ENCODE assay signal across 8 cellular contexts in genomic region chr11:64845125-64845735, GRCh38. TPM values are rescaled to one million over a fixed set of nuclear protein-coding genes. Genes with fewer than 3 reads are reported as not detected.
DNase-seq lines count a peak whose midpoint lies in the region; ATAC-seq and TF ChIP-seq lines count a peak whose summit lies in the region.

No MANE protein-coding gene starts in this region.

- CTCF ChIA-PET in activated CD8-positive, alpha-beta T cell treated with anti-CD3 and anti-CD28 coated beads, Interleukin-2, amount 10 ng/mL, durations not matched to agents 7 days and 5 days (lab: Charles Lee): interaction anchor here (1.7 to 20.9 kb wide), 7 partner anchors 10 to 267 kb away, joined by 7 to 491 read pairs (median 33); partner anchors contain the start of genes ARL2, EHD1 and TM7SF2

- H3K36me3 Mint-ChIP-seq in activated naive CD4-positive, alpha-beta T cell treated with anti-CD3 and anti-CD28 coated beads, Interleukin-2, amount 50 U/mL, for 24 hours: no peaks in the 10 kb centered on the region
- no peaks in the 10 kb centered on the region for H3K36me3 Mint-ChIP-seq in activated CD8-positive, alpha-beta T cell treated with anti-CD3 and anti-CD28 coated beads, Interleukin-2, amount 10 ng/mL, durations not matched to agents 7 days and 5 days (ENCODE audit: low read depth)
- no peaks in the 10 kb centered on the region for H3K36me3 Mint-ChIP-seq in type B pancreatic cell

- H3K27me3 ChIP-seq in kidney epithelial cell (ENCODE audit: control insufficient read depth, insufficient read depth, low read length): no peaks in the 10 kb centered on the region

- POLR2A ChIA-PET in activated CD8-positive, alpha-beta T cell treated with anti-CD3 and anti-CD28 coated beads, Interleukin-2, amount 10 ng/mL, durations not matched to agents 7 days and 5 days (lab: Charles Lee): interaction anchor here (0.9 to 27.1 kb wide), 2 partner anchors 34 to 55 kb away, joined by 3 to 469 read pairs; partner anchors contain the start of gene EHD1

- peaks cover 46% of the 10 kb centered on the region for H3K4me1 Mint-ChIP-seq in activated naive CD4-positive, alpha-beta T cell treated with anti-CD3 and anti-CD28 coated beads, Interleukin-2, amount 50 U/mL, for 24 hours
- H3K4me1 Mint-ChIP-seq in activated CD8-positive, alpha-beta T cell treated with anti-CD3 and anti-CD28 coated beads, Interleukin-2, amount 10 ng/mL, durations not matched to agents 7 days and 5 days (ENCODE audit: low read depth): peaks cover 45% of the 10 kb centered on the region
- H3K4me1 Mint-ChIP-seq in type B pancreatic cell (ENCODE audit: unreplicated experiment): peaks cover 3% of the 10 kb centered on the region

- no peaks in the 10 kb centered on the region for H3K27me3 Mint-ChIP-seq in activated naive CD4-positive, alpha-beta T cell treated with anti-CD3 and anti-CD28 coated beads, Interleukin-2, amount 50 U/mL, for 24 hours
- H3K27me3 Mint-ChIP-seq in activated CD8-positive, alpha-beta T cell treated with anti-CD3 and anti-CD28 coated beads, Interleukin-2, amount 10 ng/mL, durations not matched to agents 7 days and 5 days (ENCODE audit: low read depth): no peaks in the 10 kb centered on the region
- H3K27me3 Mint-ChIP-seq in type B pancreatic cell: peaks cover 12% of the 10 kb centered on the region

- H3K4me3 ChIP-seq in kidney epithelial cell (ENCODE audit: low read depth, low read length): peak overlapping the region; percentile 36

- no peak for ATAC-seq in activated CD8-positive, alpha-beta T cell treated with anti-CD3 and anti-CD28 coated beads, Interleukin-2, amount 10 ng/mL, durations not matched to agents 7 days and 5 days
- no peak for ATAC-seq in GM18858 (IDR thresholded peaks at IDR 0.05; ENCODE audit: unreplicated experiment)

- TF ChIP-seq CTCF in kidney epithelial cell (IDR thresholded peaks at IDR 0.05; ENCODE audit: insufficient read depth, low read length, poor library complexity, severe bottlenecking) (no peak), type B pancreatic cell (conservative IDR thresholded peaks at IDR 0.05) (no peak)

- no peaks in the 10 kb centered on the region for H3K36me3 ChIP-seq in kidney epithelial cell (ENCODE audit: control insufficient read depth, insufficient read depth, low read length)

- H3K9me3 Mint-ChIP-seq in activated naive CD4-positive, alpha-beta T cell treated with anti-CD3 and anti-CD28 coated beads, Interleukin-2, amount 50 U/mL, for 24 hours: no peaks in the 10 kb centered on the region
- H3K9me3 Mint-ChIP-seq in activated CD8-positive, alpha-beta T cell treated with anti-CD3 and anti-CD28 coated beads, Interleukin-2, amount 10 ng/mL, durations not matched to agents 7 days and 5 days (ENCODE audit: insufficient read depth): no peaks in the 10 kb centered on the region
- H3K9me3 Mint-ChIP-seq in type B pancreatic cell: no peaks in the 10 kb centered on the region

- peak overlapping the region; percentile 59 for H3K4me3 Mint-ChIP-seq in activated naive CD4-positive, alpha-beta T cell treated with anti-CD3 and anti-CD28 coated beads, Interleukin-2, amount 50 U/mL, for 24 hours
- peak overlapping the region; percentile 62 for H3K4me3 Mint-ChIP-seq in activated CD8-positive, alpha-beta T cell treated with anti-CD3 and anti-CD28 coated beads, Interleukin-2, amount 10 ng/mL, durations not matched to agents 7 days and 5 days
- peak overlapping the region; percentile 80 for H3K4me3 Mint-ChIP-seq in type B pancreatic cell

- peak overlapping the region; percentile 85 for H3K27ac Mint-ChIP-seq in activated naive CD4-positive, alpha-beta T cell treated with anti-CD3 and anti-CD28 coated beads, Interleukin-2, amount 50 U/mL, for 24 hours
- peak overlapping the region; percentile 0 for H3K27ac Mint-ChIP-seq in activated CD8-positive, alpha-beta T cell treated with anti-CD3 and anti-CD28 coated beads, Interleukin-2, amount 10 ng/mL, durations not matched to agents 7 days and 5 days
- H3K27ac Mint-ChIP-seq in type B pancreatic cell: peak overlapping the region; percentile 87

- no peak for DNase-seq in activated naive CD4-positive, alpha-beta T cell treated with anti-CD3 and anti-CD28 coated beads, Interleukin-2, amount 50 U/mL, for 16 hours
- DNase-seq in activated CD8-positive, alpha-beta T cell treated with anti-CD3 and anti-CD28 coated beads, Interleukin-2, amount 10 ng/mL, durations not matched to agents 7 days and 5 days: no peak
- DNase-seq in kidney epithelial cell (ENCODE audit: low read depth) (no peak), type B pancreatic cell (ENCODE audit: extremely low spot score, unreplicated experiment) (no peak), NCI-H526 treated with DMSO at 0.1 percent for 48 hours (lab: John Stamatoyannopoulos, UW) (no peak)
- DNase-seq in effector CD4-positive, alpha-beta T cell: no peak

RNA-seq across cellular contexts. Expression of gene CDC42BPG, which starts 0.8 kb away (rescaled TPM):
- total RNA-seq in activated CD8-positive, alpha-beta T cell treated with anti-CD3 and anti-CD28 coated beads, Interleukin-2, amount 10 ng/mL, durations not matched to agents 7 days and 5 days: 1 to 10 TPM in 1 of 2 experiments, under 1 TPM in 1; 0.61 to 1.2 TPM
- 10.7 and 12.8 TPM in 2 replicates for total RNA-seq in kidney epithelial cell
- total RNA-seq in type B pancreatic cell (ENCODE audit: low replicate concordance): 20.1 and 47.7 TPM in 2 replicates

RNA-seq across cellular contexts. Expression of gene EHD1, which starts 33.2 kb away (rescaled TPM):
- total RNA-seq in activated CD8-positive, alpha-beta T cell treated with anti-CD3 and anti-CD28 coated beads, Interleukin-2, amount 10 ng/mL, durations not matched to agents 7 days and 5 days: 100 to 1,000 TPM; 145 to 150 TPM
- total RNA-seq in kidney epithelial cell (87.7 and 100 TPM in 2 replicates), type B pancreatic cell (ENCODE audit: low replicate concordance) (86.6 and 121 TPM in 2 replicates)

RNA-seq across cellular contexts. Expression of gene MEN1, which starts 34.9 kb away (rescaled TPM):
- 10 to 100 TPM; 32.9 to 34.0 TPM for total RNA-seq in activated CD8-positive, alpha-beta T cell treated with anti-CD3 and anti-CD28 coated beads, Interleukin-2, amount 10 ng/mL, durations not matched to agents 7 days and 5 days
- total RNA-seq in kidney epithelial cell (24.6 and 28.5 TPM in 2 replicates), type B pancreatic cell (ENCODE audit: low replicate concordance) (35.5 and 50.6 TPM in 2 replicates)

RNA-seq across cellular contexts. Expression of gene MAP4K2, which starts 42.2 kb away (rescaled TPM):
- 10 to 100 TPM; 84.2 to 90.2 TPM for total RNA-seq in activated CD8-positive, alpha-beta T cell treated with anti-CD3 and anti-CD28 coated beads, Interleukin-2, amount 10 ng/mL, durations not matched to agents 7 days and 5 days
- total RNA-seq in kidney epithelial cell (33.2 and 40.6 TPM in 2 replicates), type B pancreatic cell (ENCODE audit: low replicate concordance) (8.6 and 20.2 TPM in 2 replicates)

Comparison
In these comparisons a context has a peak if more than half of its experiments do, and no peak if none do; other contexts are left out.
1. H3K27ac Mint-ChIP-seq: peak in every context shown above with its lines; median percentile 87 in type B pancreatic cell; 85 in activated naive CD4-positive, alpha-beta T cell treated with anti-CD3 and anti-CD28 coated beads, Interleukin-2, amount 50 U/mL, for 24 hours; 0 in activated CD8-positive, alpha-beta T cell treated with anti-CD3 and anti-CD28 coated beads, Interleukin-2, amount 10 ng/mL, durations not matched to agents 7 days and 5 days.